28 cellular contexts compared by ENCODE assay signal in the genomic region with DNA sequence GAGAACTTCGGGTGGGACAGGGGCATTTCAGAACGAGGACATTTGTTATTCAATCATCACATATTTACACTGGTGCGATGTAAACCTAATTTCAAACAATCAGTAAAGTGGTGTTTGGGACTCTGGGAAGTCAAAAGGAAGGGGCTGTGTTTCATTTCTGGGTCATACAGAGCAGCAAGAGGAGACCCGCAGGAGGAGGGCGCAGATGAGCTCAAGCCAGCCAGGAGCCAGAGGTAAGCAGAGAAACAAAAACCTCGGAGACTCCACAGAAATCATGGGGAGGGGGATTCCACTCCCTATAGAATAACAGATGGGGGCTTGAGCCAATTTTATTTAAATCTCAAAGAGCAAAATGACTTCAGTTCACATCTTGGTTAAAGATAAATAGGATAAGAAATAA.
"Had no signal": no experiment of that assay in that cellular context is flagged by ENCODE, and none has a peak within 500 bp of the region (broad histone marks: within the 10 kb centered on the region; RNA-seq: fewer than 3 reads in every experiment).

No MANE protein-coding gene starts in this region.

- H3K27me3 Mint-ChIP-seq: stimulated activated naive CD8-positive, alpha-beta T cell treated with anti-CD3 and anti-CD28 coated beads, Interleukin-15, Interleukin-2, amounts not matched to agents 100 ng/mL and 50 ng/mL, for 24 hours had no signal

- H3K27me3 ChIP-seq: heart right ventricle, hepatocyte, left lung, neutrophil, right atrium auricular region, right lobe of liver, suprapubic skin, tibial artery, upper lobe of right lung had no signal

- H3K9me3 Mint-ChIP-seq: immature natural killer cell; naive thymus-derived CD8-positive, alpha-beta T cell; nephron; neural crest cell; stimulated activated naive CD8-positive, alpha-beta T cell treated with anti-CD3 and anti-CD28 coated beads, Interleukin-15, Interleukin-2, amounts not matched to agents 100 ng/mL and 50 ng/mL, for 24 hours had no signal

- H3K27ac Mint-ChIP-seq: immature natural killer cell; naive thymus-derived CD8-positive, alpha-beta T cell; nephron; stimulated activated naive CD8-positive, alpha-beta T cell treated with anti-CD3 and anti-CD28 coated beads, Interleukin-15, Interleukin-2, amounts not matched to agents 100 ng/mL and 50 ng/mL, for 24 hours had no signal

- ATAC-seq: heart right ventricle; left colon; left lung; lower lobe of right lung; naive thymus-derived CD8-positive, alpha-beta T cell; right lobe of liver; upper lobe of right lung had no signal

- DNase-seq: heart right ventricle; immature natural killer cell; kidney; left colon; left lung; lower lobe of right lung; mammary epithelial cell; mesenchymal stem cell; naive thymus-derived CD8-positive, alpha-beta T cell; occipital lobe; psoas muscle; right lobe of liver; stimulated activated CD4-positive, alpha-beta T cell treated with anti-CD3 and anti-CD28 coated beads, Interleukin-1b, Interleukin-23, amount 100 ng/mL, for 48 hours; stimulated activated CD4-positive, alpha-beta T cell treated with anti-CD3 and anti-CD28 coated beads, Interleukin-2, amount 100 ng/mL, for 48 hours; stimulated activated naive CD4-positive, alpha-beta T cell; tibial artery; trophoblast cell; upper lobe of right lung had no signal

- H3K9me3 ChIP-seq: heart right ventricle, left lung, lower lobe of right lung, neutrophil, psoas muscle, right atrium auricular region, right lobe of liver, suprapubic skin, thoracic aorta, tibial artery, upper lobe of right lung had no signal

- H3K4me1 Mint-ChIP-seq: immature natural killer cell, nephron had no signal

- H3K4me3 ChIP-seq: heart right ventricle, hepatocyte, left lung, lower lobe of right lung, psoas muscle, right atrium auricular region, right lobe of liver, smooth muscle cell, suprapubic skin, thoracic aorta, tibial artery, upper lobe of right lung had no signal

- H3K79me2 ChIP-seq: hepatocyte, parathyroid adenoma had no signal

- H3K4me2 ChIP-seq: hepatocyte, smooth muscle cell had no signal

- H2AFZ ChIP-seq: hepatocyte, parathyroid adenoma had no signal

- H3K4me3 Mint-ChIP-seq: immature natural killer cell; naive thymus-derived CD8-positive, alpha-beta T cell; nephron; neural crest cell; stimulated activated naive CD8-positive, alpha-beta T cell treated with anti-CD3 and anti-CD28 coated beads, Interleukin-15, Interleukin-2, amounts not matched to agents 100 ng/mL and 50 ng/mL, for 24 hours had no signal

- H3K36me3 ChIP-seq: heart right ventricle, left lung, lower lobe of right lung, neutrophil, right lobe of liver, suprapubic skin, thoracic aorta, tibial artery, upper lobe of right lung had no signal

- H3K27ac ChIP-seq: heart right ventricle, hepatocyte, left lung, lower lobe of right lung, neutrophil, parathyroid adenoma, right atrium auricular region, right lobe of liver, suprapubic skin, thoracic aorta, tibial artery, upper lobe of right lung had no signal

- H3K4me1 ChIP-seq: heart right ventricle, left lung, lower lobe of right lung, parathyroid adenoma, right atrium auricular region, right lobe of liver, suprapubic skin, tibial artery, upper lobe of right lung had no signal
